13 cellular contexts compared by ENCODE assay signal in the genomic region with DNA sequence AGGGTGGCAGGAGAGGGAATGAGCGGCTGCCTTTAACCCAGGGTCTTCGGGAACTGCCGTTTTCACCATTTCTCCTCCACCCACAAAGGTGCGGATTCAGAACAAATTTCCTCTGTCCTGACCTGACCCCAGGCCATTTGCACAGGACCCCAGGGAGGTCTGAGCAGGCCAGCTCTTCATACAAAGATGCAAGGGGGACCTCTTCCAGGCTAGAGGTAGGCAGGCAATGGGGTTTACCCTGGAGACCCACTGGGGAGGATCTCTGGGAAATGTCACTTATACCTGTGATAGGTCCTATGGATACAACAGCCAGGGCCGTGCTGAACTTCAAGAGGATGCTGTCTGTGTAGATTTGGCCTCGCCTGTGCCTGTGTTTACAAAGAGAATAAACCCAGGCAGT.
DNase-seq lines count a peak whose midpoint lies in the region; ATAC-seq lines count a peak whose summit lies in the region.
"Had no signal": no experiment of that assay in that cellular context is flagged by ENCODE, and none has a peak within 500 bp of the region (broad histone marks: within the 10 kb centered on the region; RNA-seq: fewer than 3 reads in every experiment).

No MANE protein-coding gene starts in this region.

- no peak for ATAC-seq in stimulated activated effector memory CD8-positive, alpha-beta T cell treated with anti-CD3 and anti-CD28 coated beads, Interleukin-12 subunit alpha, Interleukin-12 subunit beta, amount 100 ng/mL, for 72 hours
- no peak for ATAC-seq in GM19455 (IDR thresholded peaks at IDR 0.05; ENCODE audit: unreplicated experiment)

- H3K27ac ChIP-seq in iPS-20b (ENCODE audit: low read length) = no peak overlapping the region
- H3K27ac ChIP-seq: PC-9 had no signal

- H3K9ac ChIP-seq in iPS-20b (ENCODE audit: low read depth, low read length) = peak overlapping the region; percentile 73; the same call in 1 of the 2 replicates

- H3K27me3 ChIP-seq in iPS-20b (ENCODE audit: insufficient read depth, low read length) = peaks cover 34% of the 10 kb centered on the region

- DNase-seq in activated naive CD4-positive, alpha-beta T cell treated with anti-CD3 and anti-CD28 coated beads for 36 hours = no peak
- DNase-seq in activated naive CD4-positive, alpha-beta T cell treated with anti-CD3 and anti-CD28 coated beads, Interleukin-2, amount 50 U/mL, for 16 hours = no peak
- DNase-seq in NCI-H510A (lab: John Stamatoyannopoulos, UW) (peak; percentile 45), NCI-H2107 (lab: John Stamatoyannopoulos, UW) (no peak), HuH-7.5 (ENCODE audit: low spot score) (no peak)
- no peak for DNase-seq in stimulated activated effector memory CD8-positive, alpha-beta T cell treated with anti-CD3 and anti-CD28 coated beads, Interleukin-12 subunit alpha, Interleukin-12 subunit beta, amount 100 ng/mL, for 72 hours (ENCODE audit: low spot score in 2 of 2)
- DNase-seq: DND-41; effector CD4-positive, alpha-beta T cell; KBM-7; PC-9; stimulated activated CD4-positive, alpha-beta T cell treated with anti-CD3 and anti-CD28 coated beads, Interleukin-2, amount 100 ng/mL, for 24 hours had no signal

- no peaks in the 10 kb centered on the region for H3K36me3 Mint-ChIP-seq in activated naive CD4-positive, alpha-beta T cell treated with anti-CD3 and anti-CD28 coated beads for 36 hours (ENCODE audit: low read depth)
- H3K36me3 Mint-ChIP-seq in stimulated activated effector memory CD8-positive, alpha-beta T cell treated with anti-CD3 and anti-CD28 coated beads, Interleukin-12 subunit alpha, Interleukin-12 subunit beta, amount 100 ng/mL, for 72 hours = no peaks in the 10 kb centered on the region

- CTCF ChIA-PET in activated naive CD4-positive, alpha-beta T cell treated with anti-CD3 and anti-CD28 coated beads for 36 hours (lab: Charles Lee) = interaction anchor here (7.1 to 7.8 kb wide), 2 partner anchors 14 to 71 kb away, joined by 42 to 62 read pairs; no protein-coding TSS in a partner anchor

- no peak overlapping the region for H3K27ac Mint-ChIP-seq in activated naive CD4-positive, alpha-beta T cell treated with anti-CD3 and anti-CD28 coated beads for 36 hours
- no peak overlapping the region for H3K27ac Mint-ChIP-seq in stimulated activated effector memory CD8-positive, alpha-beta T cell treated with anti-CD3 and anti-CD28 coated beads, Interleukin-12 subunit alpha, Interleukin-12 subunit beta, amount 100 ng/mL, for 72 hours

- intact Hi-C loops in activated naive CD4-positive, alpha-beta T cell treated with anti-CD3 and anti-CD28 coated beads for 36 hours (cut with micrococcal nuclease) = no loop called here

- no peaks in the 10 kb centered on the region for H3K9me3 ChIP-seq in iPS-20b (ENCODE audit: insufficient read depth, low read depth, low read length)

- no peaks in the 10 kb centered on the region; the same call in 1 of the 2 replicates for H3K4me1 ChIP-seq in iPS-20b (ENCODE audit: insufficient read depth, low read length)

- H3K4me3 Mint-ChIP-seq in activated naive CD4-positive, alpha-beta T cell treated with anti-CD3 and anti-CD28 coated beads for 36 hours = peak overlapping the region; percentile 65
- H3K4me3 Mint-ChIP-seq in stimulated activated effector memory CD8-positive, alpha-beta T cell treated with anti-CD3 and anti-CD28 coated beads, Interleukin-12 subunit alpha, Interleukin-12 subunit beta, amount 100 ng/mL, for 72 hours = peak overlapping the region; percentile 68

- no peaks in the 10 kb centered on the region for H3K36me3 ChIP-seq in iPS-20b (ENCODE audit: insufficient read depth, low read depth, low read length)

- no peaks in the 10 kb centered on the region for H3K9me3 Mint-ChIP-seq in activated naive CD4-positive, alpha-beta T cell treated with anti-CD3 and anti-CD28 coated beads for 36 hours
- no peaks in the 10 kb centered on the region for H3K9me3 Mint-ChIP-seq in stimulated activated effector memory CD8-positive, alpha-beta T cell treated with anti-CD3 and anti-CD28 coated beads, Interleukin-12 subunit alpha, Interleukin-12 subunit beta, amount 100 ng/mL, for 72 hours

- no peaks in the 10 kb centered on the region for H3K4me1 Mint-ChIP-seq in activated naive CD4-positive, alpha-beta T cell treated with anti-CD3 and anti-CD28 coated beads for 36 hours (ENCODE audit: low read depth)
- H3K4me1 Mint-ChIP-seq in stimulated activated effector memory CD8-positive, alpha-beta T cell treated with anti-CD3 and anti-CD28 coated beads, Interleukin-12 subunit alpha, Interleukin-12 subunit beta, amount 100 ng/mL, for 72 hours = no peaks in the 10 kb centered on the region

- no peak overlapping the region for H3K4me3 ChIP-seq in iPS-20b (ENCODE audit: low read length)
- H3K4me3 ChIP-seq: PC-9 had no signal

- H3K27me3 Mint-ChIP-seq in activated naive CD4-positive, alpha-beta T cell treated with anti-CD3 and anti-CD28 coated beads for 36 hours (ENCODE audit: low read depth) = no peaks in the 10 kb centered on the region
